21 cellular contexts compared by ENCODE assay signal in genomic region chr16:2782583-2783351, GRCh38. TPM values are rescaled to one million over a fixed set of nuclear protein-coding genes. Genes with fewer than 3 reads are reported as not detected.
A peak's percentile ranks its signal among the peaks of the same experiment; 100 is the strongest.
DNase-seq lines count a peak whose midpoint lies in the region; TF ChIP-seq lines count a peak whose summit lies in the region.
"Had no signal": no experiment of that assay in that cellular context is flagged by ENCODE, and none has a peak within 500 bp of the region (broad histone marks: within the 10 kb centered on the region; RNA-seq: fewer than 3 reads in every experiment).

No MANE protein-coding gene starts in this region.

- H3K27ac ChIP-seq in WERI-Rb-1, result no peak overlapping the region
- H3K27ac ChIP-seq: C4-2B, heart left ventricle had no signal

- intact Hi-C loops in Calu3 (cut with micrococcal nuclease; ENCODE audit: unreplicated experiment) (no loop called here), posterior vena cava (cut with DNase I) (no loop called here)

- no peaks in the 10 kb centered on the region for H3K9me3 ChIP-seq in WERI-Rb-1 (ENCODE audit: severe bottlenecking)
- H3K9me3 ChIP-seq: heart left ventricle had no signal

- peaks cover 38% of the 10 kb centered on the region for H3K36me3 Mint-ChIP-seq in Calu3 (ENCODE audit: insufficient read depth, unreplicated experiment)
- H3K36me3 Mint-ChIP-seq: immature natural killer cell, T-cell had no signal

- no peak overlapping the region for H3K4me3 ChIP-seq in WERI-Rb-1 (ENCODE audit: low read depth, low read length)
- H3K4me3 ChIP-seq: heart left ventricle, smooth muscle cell had no signal

- BruUV-seq in Calu3 (replicated peaks; lab: Mats Ljungman, UMichigan), result no TSS peak

- no peak overlapping the region for H3K4me3 Mint-ChIP-seq in Calu3 (ENCODE audit: low read depth, unreplicated experiment)
- H3K4me3 Mint-ChIP-seq: T-cell had no signal

- peaks cover 44% of the 10 kb centered on the region for H3K4me1 Mint-ChIP-seq in Calu3 (ENCODE audit: low read depth, unreplicated experiment)

- CTCF ChIA-PET in Calu3 (lab: Charles Lee), result interaction anchor here (0.7 to 1.4 kb wide), 3 partner anchors 37 to 85 kb away, joined by 3 to 4 read pairs (median 3); no protein-coding TSS in a partner anchor

- H3K36me3 ChIP-seq in WERI-Rb-1, result no peaks in the 10 kb centered on the region; the same call in 1 of the 2 replicates
- H3K36me3 ChIP-seq: heart left ventricle had no signal

- no peaks in the 10 kb centered on the region for H3K9me3 Mint-ChIP-seq in Calu3 (ENCODE audit: low read depth, unreplicated experiment)
- H3K9me3 Mint-ChIP-seq: activated naive CD4-positive, alpha-beta T cell treated with anti-CD3 and anti-CD28 coated beads, Interleukin-2, amount 50 U/mL, for 72 hours; immature natural killer cell; naive thymus-derived CD4-positive, alpha-beta T cell; T-cell had no signal

- in situ Hi-C loops in G401 (cut with HindIII; ENCODE audit: low sequenced_read_pairs), result no loop called here

- no peak overlapping the region for H3K27ac Mint-ChIP-seq in Calu3 (ENCODE audit: unreplicated experiment)

- DNase-seq in activated CD8-positive, alpha-beta memory T cell treated with anti-CD3 and anti-CD28 coated beads, Interleukin-2, amount 50 U/mL, for 48 hours, result peak; percentile 48
- DNase-seq in activated CD8-positive, alpha-beta memory T cell treated with anti-CD3 and anti-CD28 coated beads for 24 hours, result no peak
- peak; percentile 43 for DNase-seq in Calu3
- DNase-seq in WERI-Rb-1, result no peak
- peak; percentile 62 for DNase-seq in posterior vena cava (ENCODE audit: low spot score)
- DNase-seq in NCI-H1436 (lab: John Stamatoyannopoulos, UW), result no peak
- DNase-seq in stimulated activated CD4-positive, alpha-beta T cell treated with anti-CD3 and anti-CD28 coated beads, Interleukin-4, amount 100 ng/mL, for 24 hours, result no peak
- no peak for DNase-seq in G401 (ENCODE audit: low spot score)
- DNase-seq: ACHN; DMS153; immature natural killer cell; KBM-7; mammary epithelial cell; NCI-H2029; stimulated activated CD4-positive, alpha-beta T cell treated with anti-CD3 and anti-CD28 coated beads, Interleukin-4, amount 100 ng/mL, for 4 hours had no signal

- H3K27me3 Mint-ChIP-seq in Calu3 (ENCODE audit: unreplicated experiment), result no peaks in the 10 kb centered on the region

- H3K27me3 ChIP-seq in WERI-Rb-1 (ENCODE audit: insufficient read depth, low read depth, severe bottlenecking), result no peaks in the 10 kb centered on the region

- TF ChIP-seq CTCF in Calu3 (IDR thresholded peaks at IDR 0.05; ENCODE audit: unreplicated experiment) (no peak), WERI-Rb-1 (IDR thresholded peaks at IDR 0.05; ENCODE audit: low read depth, low read length) (0 out of 2 replicates have a peak, but pooled peaks have one; percentile 29)

RNA-seq across cellular contexts. Expression of gene PRSS33, which starts 4.6 kb away (rescaled TPM):
- 7.9 and 13.2 TPM in 2 replicates for total RNA-seq in Calu3 (2022)
- not detected for total RNA-seq in posterior vena cava
- total RNA-seq in G401 (2014; rRNA removed; shearing (Covaris generic)), result 0.07 and 10.6 TPM in 2 replicates
- total RNA-seq: activated naive CD4-positive, alpha-beta T cell treated with anti-CD3 and anti-CD28 coated beads, Interleukin-2, amount 50 U/mL, for 72 hours; heart left ventricle; mammary epithelial cell; smooth muscle cell; T-cell had no signal

RNA-seq across cellular contexts. Expression of gene ELOB, which starts 5.7 kb away (rescaled TPM):
- 269 TPM in 2 replicates for total RNA-seq in Calu3 (2022)
- total RNA-seq in posterior vena cava, result 100 to 1,000 TPM; 182 to 196 TPM
- 178 and 250 TPM in 2 replicates for total RNA-seq in G401 (2014; rRNA removed; shearing (Covaris generic))

RNA-seq across cellular contexts. Expression of gene PRSS41, which starts 15.5 kb away (rescaled TPM):
- total RNA-seq in Calu3 (2022) (not detected in 2 replicates), posterior vena cava (not detected)
- total RNA-seq in G401 (2014; rRNA removed; shearing (Covaris generic)), result not detected in 2 replicates
- total RNA-seq: activated naive CD4-positive, alpha-beta T cell treated with anti-CD3 and anti-CD28 coated beads, Interleukin-2, amount 50 U/mL, for 72 hours; heart left ventricle; mammary epithelial cell; naive thymus-derived CD4-positive, alpha-beta T cell; smooth muscle cell; T-cell had no signal

RNA-seq across cellular contexts. Expression of gene SRRM2, which starts 30.3 kb away (rescaled TPM):
- 870 and 905 TPM in 2 replicates for total RNA-seq in Calu3 (2022)
- 100 to 1,000 TPM; 320 to 360 TPM for total RNA-seq in posterior vena cava
- total RNA-seq in G401 (2014; rRNA removed; shearing (Covaris generic)), result 23.0 and 44.7 TPM in 2 replicates

RNA-seq across cellular contexts. Expression of gene PRSS21, which starts 34.3 kb away (rescaled TPM):
- not detected in 2 replicates for total RNA-seq in Calu3 (2022)
- not detected for total RNA-seq in posterior vena cava
- not detected in 2 replicates for total RNA-seq in G401 (2014; rRNA removed; shearing (Covaris generic))
- total RNA-seq: heart left ventricle, smooth muscle cell had no signal

Comparison
In these comparisons a context has a peak if more than half of its experiments do, and no peak if none do; other contexts are left out.
1. DNase-seq: peak in activated CD8-positive, alpha-beta memory T cell treated with anti-CD3 and anti-CD28 coated beads, Interleukin-2, amount 50 U/mL, for 48 hours (single experiment), Calu3 (single experiment) and posterior vena cava (single experiment); none in activated CD8-positive, alpha-beta memory T cell treated with anti-CD3 and anti-CD28 coated beads for 24 hours (single experiment), WERI-Rb-1 (single experiment), NCI-H1436 (single experiment), stimulated activated CD4-positive, alpha-beta T cell treated with anti-CD3 and anti-CD28 coated beads, Interleukin-4, amount 100 ng/mL, for 24 hours (single experiment) and G401 (single experiment).